21 cellular contexts compared by ENCODE assay signal in the genomic region with DNA sequence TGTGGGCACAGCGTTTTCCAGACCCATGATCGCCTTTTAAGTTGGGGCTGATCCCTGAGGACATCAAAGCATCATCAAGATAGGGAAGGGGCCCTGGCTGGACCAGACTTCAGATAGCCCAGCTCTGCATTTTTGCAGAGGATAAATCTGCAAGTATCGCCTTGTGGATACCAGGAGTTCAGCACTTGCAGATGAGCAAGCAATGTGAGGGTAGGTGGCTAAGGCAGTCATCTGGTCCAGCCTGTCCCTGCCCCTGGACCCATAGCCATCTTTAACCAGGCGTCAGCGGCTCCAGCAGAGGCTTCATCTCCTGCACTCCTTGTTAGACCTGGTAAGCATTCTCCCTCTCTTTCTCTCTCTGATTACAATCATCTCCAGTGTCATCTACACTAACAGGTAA. TPM values are rescaled to one million over a fixed set of nuclear protein-coding genes. Genes with fewer than 3 reads are reported as not detected.
DNase-seq lines count a peak whose midpoint lies in the region; ATAC-seq lines count a peak whose summit lies in the region.
"Had no signal": no experiment of that assay in that cellular context is flagged by ENCODE, and none has a peak within 500 bp of the region (broad histone marks: within the 10 kb centered on the region; RNA-seq: fewer than 3 reads in every experiment).

No MANE protein-coding gene starts in this region.

- no CpG with 5 or more reads among the region's 5 CpGs for WGBS in neuronal stem cell (ENCODE audit: extremely low coverage in 2 of 2, insufficient read length in 2 of 2, insufficient replicate concordance in 1 of 2), 2 donors

- peaks cover 2 to 24% of the 10 kb centered on the region in 2 donors for H3K4me1 ChIP-seq in neuronal stem cell (ENCODE audit: control insufficient read depth in 2 of 2, insufficient read depth in 1 of 2, low read depth in 1 of 2, low read length in 2 of 2)

- no peak overlapping the region for H3K14ac ChIP-seq in neuronal stem cell (ENCODE audit: low read length)

- no peak overlapping the region for H2AFZ ChIP-seq in neuronal stem cell (ENCODE audit: low read length)
- H2AFZ ChIP-seq: GM23338 had no signal

- no peak overlapping the region for H3K9ac ChIP-seq in neuronal stem cell (ENCODE audit: low read depth, low read length, poor library complexity)
- H3K9ac ChIP-seq: BLaER1 treated with 17β-estradiol and CSF1 and Interleukin-3, amounts not matched to agents 10 nM and 100 nM; KMS-11 had no signal

- no peak overlapping the region for H2BK120ac ChIP-seq in neuronal stem cell (ENCODE audit: low read depth, low read length)

- no peak overlapping the region for H4K91ac ChIP-seq in neuronal stem cell (ENCODE audit: low read depth, low read length, poor library complexity)

- H3K4me2 ChIP-seq in neuronal stem cell (ENCODE audit: insufficient read depth, low read length, poor library complexity, severe bottlenecking): no peak overlapping the region
- H3K4me2 ChIP-seq: GM23338, KMS-11 had no signal

- no peak overlapping the region for H2BK12ac ChIP-seq in neuronal stem cell (ENCODE audit: low read length)

- H4K8ac ChIP-seq in neuronal stem cell (ENCODE audit: low read depth, low read length): no peak overlapping the region

- no peak overlapping the region for H2BK15ac ChIP-seq in neuronal stem cell (ENCODE audit: low read length)

- peak overlapping the region in 1 of 2 donors; percentile 45 for H3K4me3 ChIP-seq in neuronal stem cell (ENCODE audit: low read length in 2 of 2)
- H3K4me3 ChIP-seq: BLaER1 treated with 17β-estradiol and CSF1 and Interleukin-3, amounts not matched to agents 10 nM and 100 nM; GM23338 had no signal

- DNase-seq in ELF-1 (ENCODE audit: low read depth, low spot score) (peak; percentile 29), neuronal stem cell (ENCODE audit: low spot score) (no peak), substantia nigra (lab: John Stamatoyannopoulos, UW) (no peak), NCI-H1694 treated with DMSO at 0.1 percent for 48 hours (lab: John Stamatoyannopoulos, UW) (no peak), EL (no peak)
- DNase-seq: AML-193; CD4-positive, alpha-beta T cell; DMS79; H9; HFFc6; MM.1S; NCI-H2029 treated with DMSO at 0.1 percent for 48 hours; NCI-H446 treated with DMSO at 0.1 percent for 48 hours; NCI-H526 treated with DMSO at 0.1 percent for 48 hours; SHP77 treated with DMSO at 0.1 percent for 48 hours had no signal

- no peak for ATAC-seq in HG03139 (IDR thresholded peaks at IDR 0.05; ENCODE audit: unreplicated experiment)
- ATAC-seq: GM23338 had no signal

- H2AK5ac ChIP-seq in neuronal stem cell (ENCODE audit: low read depth, low read length): no peak overlapping the region

- no peaks in the 10 kb centered on the region for H3K9me3 ChIP-seq in neuronal stem cell (replicated peaks in 1 of 2; ENCODE audit: control insufficient read depth in 2 of 2, insufficient read depth in 1 of 2, low read depth in 1 of 2, low read length in 2 of 2)
- H3K9me3 ChIP-seq: BLaER1 treated with 17β-estradiol and CSF1 and Interleukin-3, amounts not matched to agents 10 nM and 100 nM had no signal

- H3K18ac ChIP-seq in neuronal stem cell (ENCODE audit: low read length): peak overlapping the region; percentile 21

- H3K27ac ChIP-seq in cingulate gyrus (ENCODE audit: low read depth, low read length) (peak overlapping the region; percentile 10), neuronal stem cell (replicated peaks; ENCODE audit: low read length) (no peak overlapping the region), substantia nigra (ENCODE audit: low read depth, low read length, poor library complexity, severe bottlenecking) (peak overlapping the region; percentile 11)
- H3K27ac ChIP-seq: BLaER1 treated with 17β-estradiol and CSF1 and Interleukin-3, amounts not matched to agents 10 nM and 100 nM; KMS-11; RWPE1 had no signal

- peaks cover 0 to 29% of the 10 kb centered on the region in 2 donors for H3K36me3 ChIP-seq in neuronal stem cell (replicated peaks in 1 of 2; ENCODE audit: control insufficient read depth in 2 of 2, insufficient read depth in 2 of 2, low read length in 2 of 2)
- H3K36me3 ChIP-seq: BLaER1 treated with 17β-estradiol and CSF1 and Interleukin-3, amounts not matched to agents 10 nM and 100 nM had no signal

- no peak overlapping the region for H3K4ac ChIP-seq in neuronal stem cell (ENCODE audit: low read length)

- H3K23ac ChIP-seq in neuronal stem cell (ENCODE audit: low read depth, low read length, poor library complexity): no peak overlapping the region

- no peak overlapping the region for H2BK5ac ChIP-seq in neuronal stem cell (ENCODE audit: low read length)

- peaks cover 0 to 20% (median 0%) of the 10 kb centered on the region in 3 experiments for H3K27me3 ChIP-seq in neuronal stem cell (ENCODE audit: control insufficient read depth in 3 of 3, insufficient read depth in 3 of 3, low read depth in 1 of 3, low read length in 3 of 3)

- H3K79me1 ChIP-seq in neuronal stem cell (ENCODE audit: low read depth, low read length): no peaks in the 10 kb centered on the region

RNA-seq across cellular contexts. Expression of a gene that starts 9.0 kb away (rescaled TPM):
- 21.6 TPM for polyA plus RNA-seq in neuronal stem cell (2013, experiment 1 of 2)
- 19.9 TPM for polyA plus RNA-seq in neuronal stem cell (2013, experiment 2 of 2)
